Comparison of ENCODE assay signal across 1 cellular context in the genomic region with DNA sequence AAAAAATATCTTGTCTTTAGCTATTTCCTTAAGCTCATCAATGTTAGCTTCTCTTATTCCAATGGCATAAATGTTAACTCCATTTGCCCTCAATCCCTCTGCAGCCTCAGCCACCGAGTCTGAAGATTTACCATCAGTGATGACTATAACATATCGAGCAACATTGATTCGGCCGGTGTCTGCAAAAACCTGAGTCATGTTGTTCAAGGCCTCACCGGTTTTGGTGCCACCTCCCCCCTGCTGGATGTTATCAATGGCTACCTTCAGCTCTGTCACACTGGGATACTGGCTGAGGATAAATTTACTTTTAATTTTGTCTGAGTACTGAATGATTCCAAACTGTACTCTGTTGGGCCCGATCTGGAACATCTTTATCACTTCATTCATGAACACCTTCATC.
TF ChIP-seq lines count a peak whose summit lies in the region.

No MANE protein-coding gene starts in this region.

TF ChIP-seq in K562, 482 proteins besides CTCF, POLR2A, EP300 and RAD21:
- no peak for TF ChIP-seq SRSF1 (IDR thresholded peaks at IDR 0.05; ENCODE audit: low read depth, low read length)
- TF ChIP-seq TCFL5 (CRISPR knock-in tag; conservative IDR thresholded peaks at IDR 0.05) = no peak
- TF ChIP-seq IRF2 (CRISPR knock-in tag; IDR thresholded peaks at IDR 0.05) = no peak
- no peak for TF ChIP-seq NCOA6 (IDR thresholded peaks at IDR 0.05)
- TF ChIP-seq HDAC2 (IDR thresholded peaks at IDR 0.05) = no peak
- peak; percentile 26; the same call in 1 of the 2 replicates for TF ChIP-seq C11orf30 (IDR thresholded peaks at IDR 0.05; ENCODE audit: low read depth)
- TF ChIP-seq NR1H2 (CRISPR knock-in tag; IDR thresholded peaks at IDR 0.05) = no peak
- TF ChIP-seq, protein P1, sequence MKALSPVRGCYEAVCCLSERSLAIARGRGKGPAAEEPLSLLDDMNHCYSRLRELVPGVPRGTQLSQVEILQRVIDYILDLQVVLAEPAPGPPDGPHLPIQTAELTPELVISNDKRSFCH (CRISPR knock-in tag; IDR thresholded peaks at IDR 0.05) = no peak
- TF ChIP-seq, protein P1 (tag; IDR thresholded peaks at IDR 0.05) = no peak
- TF ChIP-seq, protein P2, sequence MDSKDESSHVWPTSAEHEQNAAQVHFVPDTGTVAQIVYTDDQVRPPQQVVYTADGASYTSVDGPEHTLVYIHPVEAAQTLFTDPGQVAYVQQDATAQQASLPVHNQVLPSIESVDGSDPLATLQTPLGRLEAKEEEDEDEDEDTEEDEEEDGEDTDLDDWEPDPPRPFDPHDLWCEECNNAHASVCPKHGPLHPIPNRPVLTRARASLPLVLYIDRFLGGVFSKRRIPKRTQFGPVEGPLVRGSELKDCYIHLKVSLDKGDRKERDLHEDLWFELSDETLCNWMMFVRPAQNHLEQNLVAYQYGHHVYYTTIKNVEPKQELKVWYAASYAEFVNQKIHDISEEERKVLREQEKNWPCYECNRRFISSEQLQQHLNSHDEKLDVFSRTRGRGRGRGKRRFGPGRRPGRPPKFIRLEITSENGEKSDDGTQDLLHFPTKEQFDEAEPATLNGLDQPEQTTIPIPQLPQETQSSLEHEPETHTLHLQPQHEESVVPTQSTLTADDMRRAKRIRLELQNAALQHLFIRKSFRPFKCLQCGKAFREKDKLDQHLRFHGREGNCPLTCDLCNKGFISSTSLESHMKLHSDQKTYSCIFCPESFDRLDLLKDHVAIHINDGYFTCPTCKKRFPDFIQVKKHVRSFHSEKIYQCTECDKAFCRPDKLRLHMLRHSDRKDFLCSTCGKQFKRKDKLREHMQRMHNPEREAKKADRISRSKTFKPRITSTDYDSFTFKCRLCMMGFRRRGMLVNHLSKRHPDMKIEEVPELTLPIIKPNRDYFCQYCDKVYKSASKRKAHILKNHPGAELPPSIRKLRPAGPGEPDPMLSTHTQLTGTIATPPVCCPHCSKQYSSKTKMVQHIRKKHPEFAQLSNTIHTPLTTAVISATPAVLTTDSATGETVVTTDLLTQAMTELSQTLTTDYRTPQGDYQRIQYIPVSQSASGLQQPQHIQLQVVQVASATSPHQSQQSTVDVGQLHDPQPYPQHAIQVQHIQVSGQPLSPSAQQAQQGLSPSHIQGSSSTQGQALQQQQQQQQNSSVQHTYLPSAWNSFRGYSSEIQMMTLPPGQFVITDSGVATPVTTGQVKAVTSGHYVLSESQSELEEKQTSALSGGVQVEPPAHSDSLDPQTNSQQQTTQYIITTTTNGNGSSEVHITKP (IDR thresholded peaks at IDR 0.05; ENCODE audit: partially characterized antibody) = no peak
- no peak for TF ChIP-seq CBX8 (IDR thresholded peaks at IDR 0.05; ENCODE audit: borderline replicate concordance, extremely low read depth, low read depth, low read length, poor library complexity, severe bottlenecking)
- TF ChIP-seq CBX5 (IDR thresholded peaks at IDR 0.05; ENCODE audit: borderline replicate concordance, low read depth) = no peak
- TF ChIP-seq RBM22 (IDR thresholded peaks at IDR 0.05; ENCODE audit: low read depth, low read length, poor library complexity, severe bottlenecking) = no peak
- TF ChIP-seq MAFG (tag; conservative IDR thresholded peaks at IDR 0.05) = 0 out of 2 replicates have a peak, but pooled peaks have one; percentile 24
- no peak for TF ChIP-seq OTX1 (CRISPR knock-in tag; IDR thresholded peaks at IDR 0.05)
- no peak for TF ChIP-seq ZNF146 (CRISPR knock-in tag; IDR thresholded peaks at IDR 0.05; ENCODE audit: unreplicated experiment)
- TF ChIP-seq, protein P3, sequence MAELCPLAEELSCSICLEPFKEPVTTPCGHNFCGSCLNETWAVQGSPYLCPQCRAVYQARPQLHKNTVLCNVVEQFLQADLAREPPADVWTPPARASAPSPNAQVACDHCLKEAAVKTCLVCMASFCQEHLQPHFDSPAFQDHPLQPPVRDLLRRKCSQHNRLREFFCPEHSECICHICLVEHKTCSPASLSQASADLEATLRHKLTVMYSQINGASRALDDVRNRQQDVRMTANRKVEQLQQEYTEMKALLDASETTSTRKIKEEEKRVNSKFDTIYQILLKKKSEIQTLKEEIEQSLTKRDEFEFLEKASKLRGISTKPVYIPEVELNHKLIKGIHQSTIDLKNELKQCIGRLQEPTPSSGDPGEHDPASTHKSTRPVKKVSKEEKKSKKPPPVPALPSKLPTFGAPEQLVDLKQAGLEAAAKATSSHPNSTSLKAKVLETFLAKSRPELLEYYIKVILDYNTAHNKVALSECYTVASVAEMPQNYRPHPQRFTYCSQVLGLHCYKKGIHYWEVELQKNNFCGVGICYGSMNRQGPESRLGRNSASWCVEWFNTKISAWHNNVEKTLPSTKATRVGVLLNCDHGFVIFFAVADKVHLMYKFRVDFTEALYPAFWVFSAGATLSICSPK (IDR thresholded peaks at IDR 0.05; ENCODE audit: borderline replicate concordance) = no peak
- TF ChIP-seq NR4A1 (CRISPR knock-in tag; IDR thresholded peaks at IDR 0.05) = no peak
- no peak for TF ChIP-seq NR4A1 (tag; IDR thresholded peaks at IDR 0.05)
- TF ChIP-seq, protein P4, sequence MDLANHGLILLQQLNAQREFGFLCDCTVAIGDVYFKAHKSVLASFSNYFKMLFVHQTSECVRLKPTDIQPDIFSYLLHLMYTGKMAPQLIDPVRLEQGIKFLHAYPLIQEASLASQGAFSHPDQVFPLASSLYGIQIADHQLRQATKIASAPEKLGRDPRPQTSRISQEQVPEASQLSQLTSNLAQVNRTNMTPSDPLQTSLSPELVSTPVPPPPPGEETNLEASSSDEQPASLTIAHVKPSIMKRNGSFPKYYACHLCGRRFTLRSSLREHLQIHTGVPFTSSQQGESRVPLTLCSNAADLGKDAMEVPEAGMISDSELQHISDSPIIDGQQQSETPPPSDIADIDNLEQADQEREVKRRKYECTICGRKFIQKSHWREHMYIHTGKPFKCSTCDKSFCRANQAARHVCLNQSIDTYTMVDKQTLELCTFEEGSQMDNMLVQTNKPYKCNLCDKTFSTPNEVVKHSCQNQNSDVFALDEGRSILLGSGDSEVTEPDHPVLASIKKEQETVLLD (IDR thresholded peaks at IDR 0.05) = no peak
- no peak for TF ChIP-seq XRCC3 (IDR thresholded peaks at IDR 0.05)
- TF ChIP-seq ZNF263 (CRISPR knock-in tag; IDR thresholded peaks at IDR 0.05; ENCODE audit: borderline replicate concordance) = no peak
- TF ChIP-seq ZNF316 (IDR thresholded peaks at IDR 0.05) = peak; percentile 56
- TF ChIP-seq NFE2 (IDR thresholded peaks at IDR 0.05; ENCODE audit: low read depth) = peak; percentile 52; the same call in 1 of the 2 replicates
- TF ChIP-seq ARNT (IDR thresholded peaks at IDR 0.05) = no peak
- no peak for TF ChIP-seq FOXJ2 (tag; IDR thresholded peaks at IDR 0.05)
TF ChIP-seq in K562: peak in this region for 4.
